Comparison of ENCODE assay signal across 13 cellular contexts in genomic region chr16:48583075-48584065, GRCh38. TPM values are rescaled to one million over a fixed set of nuclear protein-coding genes. Genes with fewer than 3 reads are reported as not detected.
A peak's percentile ranks its signal among the peaks of the same experiment; 100 is the strongest.
DNase-seq lines count a peak whose midpoint lies in the region; ATAC-seq, FAIRE-seq and TF ChIP-seq lines count a peak whose summit lies in the region.
"Had no signal": no experiment of that assay in that cellular context is flagged by ENCODE, and none has a peak within 500 bp of the region (broad histone marks: within the 10 kb centered on the region; RNA-seq: fewer than 3 reads in every experiment).

No MANE protein-coding gene starts in this region.

- no peak for ATAC-seq in stimulated activated naive B cell treated with anti-CD40 and anti-IgM and Interleukin-4, amounts not matched to agents 10 μg/mL and 1 μg/mL and 100 μg/mL, for 72 hours (replicated peaks)
- ATAC-seq in GM21619 (IDR thresholded peaks at IDR 0.05; ENCODE audit: unreplicated experiment) = no peak
- ATAC-seq in GM19035 (IDR thresholded peaks at IDR 0.05; ENCODE audit: unreplicated experiment) = no peak

- peaks cover 4% of the 10 kb centered on the region; the same call in 1 of the 2 replicates for H3K36me3 ChIP-seq in SJSA1

- no peak overlapping the region for H3K4me3 ChIP-seq in SJSA1
- no peak overlapping the region for H3K4me3 ChIP-seq in fibroblast of pulmonary artery (replicated peaks; ENCODE audit: low read depth, low read length)

- FAIRE-seq in GM12891 (lab: Jason Lieb, UNC) = no peak

- no peaks in the 10 kb centered on the region; the same call in 1 of the 2 replicates for H3K9me3 ChIP-seq in SJSA1 (replicated peaks)

- H3K9me3 Mint-ChIP-seq in activated naive CD8-positive, alpha-beta T cell (ENCODE audit: low read depth) = peaks cover 20% of the 10 kb centered on the region
- H3K9me3 Mint-ChIP-seq in activated naive CD8-positive, alpha-beta T cell treated with anti-CD3 and anti-CD28 coated beads for 36 hours = peaks cover 34% of the 10 kb centered on the region
- H3K9me3 Mint-ChIP-seq in stimulated activated naive B cell treated with anti-CD40 and anti-IgM and Interleukin-4, amounts not matched to agents 10 μg/mL and 1 μg/mL and 100 μg/mL, for 72 hours = peaks cover 14 to 26% of the 10 kb centered on the region in 2 donors

- H3K27me3 Mint-ChIP-seq in activated naive CD8-positive, alpha-beta T cell = no peaks in the 10 kb centered on the region
- no peaks in the 10 kb centered on the region for H3K27me3 Mint-ChIP-seq in activated naive CD8-positive, alpha-beta T cell treated with anti-CD3 and anti-CD28 coated beads for 36 hours
- H3K27me3 Mint-ChIP-seq in stimulated activated naive B cell treated with anti-CD40 and anti-IgM and Interleukin-4, amounts not matched to agents 10 μg/mL and 1 μg/mL and 100 μg/mL, for 72 hours = no peaks in the 10 kb centered on the region

- peaks cover 51% of the 10 kb centered on the region for H3K4me1 Mint-ChIP-seq in activated naive CD8-positive, alpha-beta T cell (ENCODE audit: low read depth)
- H3K4me1 Mint-ChIP-seq in activated naive CD8-positive, alpha-beta T cell treated with anti-CD3 and anti-CD28 coated beads for 36 hours = peaks cover 27% of the 10 kb centered on the region
- peaks cover 16 to 28% of the 10 kb centered on the region in 2 donors for H3K4me1 Mint-ChIP-seq in stimulated activated naive B cell treated with anti-CD40 and anti-IgM and Interleukin-4, amounts not matched to agents 10 μg/mL and 1 μg/mL and 100 μg/mL, for 72 hours

- H3K27ac ChIP-seq in SJSA1 = 0 out of 2 replicates have a peak overlapping the region, but pooled peaks have one; percentile 8

- H3K4me1 ChIP-seq in SJSA1 (replicated peaks) = 0 out of 2 replicates have a peak, but pooled peaks cover 7% of the 10 kb centered on the region

- DNase-seq in activated naive CD8-positive, alpha-beta T cell treated with anti-CD3 and anti-CD28 coated beads for 36 hours = no peak
- DNase-seq in SJSA1 (ENCODE audit: low read depth in 1 of 2, low spot score in 2 of 2) = peak in 1 of 2 experiments; percentile 19
- DNase-seq in fibroblast of pulmonary artery (ENCODE audit: low read depth) = peak; percentile 22
- no peak for DNase-seq in stimulated activated naive B cell treated with anti-CD40 and anti-IgM and Interleukin-4, amounts not matched to agents 10 μg/mL and 1 μg/mL and 100 μg/mL, for 72 hours
- no peak for DNase-seq in GM12891 (ENCODE audit: insufficient read length, low spot score)
- DNase-seq: activated naive CD4-positive, alpha-beta T cell; DMS53; midbrain; NCI-H1436 treated with DMSO at 0.1 percent for 48 hours; NCI-H524 treated with DMSO at 0.1 percent for 48 hours had no signal

- H3K27ac Mint-ChIP-seq in activated naive CD8-positive, alpha-beta T cell = peak overlapping the region; percentile 77
- no peak overlapping the region for H3K27ac Mint-ChIP-seq in activated naive CD8-positive, alpha-beta T cell treated with anti-CD3 and anti-CD28 coated beads for 36 hours
- H3K27ac Mint-ChIP-seq in stimulated activated naive B cell treated with anti-CD40 and anti-IgM and Interleukin-4, amounts not matched to agents 10 μg/mL and 1 μg/mL and 100 μg/mL, for 72 hours = peak overlapping the region; percentile 74

- TF ChIP-seq CTCF in fibroblast of pulmonary artery (IDR thresholded peaks at IDR 0.05; ENCODE audit: low read length, missing control alignments) = no peak

- no peak for TF ChIP-seq POLR2A in GM12891 (IDR thresholded peaks at IDR 0.05; ENCODE audit: low read depth, low read length)

- peaks cover 32% of the 10 kb centered on the region for H3K36me3 Mint-ChIP-seq in activated naive CD8-positive, alpha-beta T cell
- peaks cover 65% of the 10 kb centered on the region for H3K36me3 Mint-ChIP-seq in activated naive CD8-positive, alpha-beta T cell treated with anti-CD3 and anti-CD28 coated beads for 36 hours
- peaks cover 31 to 40% of the 10 kb centered on the region in 2 donors for H3K36me3 Mint-ChIP-seq in stimulated activated naive B cell treated with anti-CD40 and anti-IgM and Interleukin-4, amounts not matched to agents 10 μg/mL and 1 μg/mL and 100 μg/mL, for 72 hours

- no peaks in the 10 kb centered on the region for H3K27me3 ChIP-seq in SJSA1 (replicated peaks)

- no peak overlapping the region for H3K4me3 Mint-ChIP-seq in activated naive CD8-positive, alpha-beta T cell
- no peak overlapping the region for H3K4me3 Mint-ChIP-seq in activated naive CD8-positive, alpha-beta T cell treated with anti-CD3 and anti-CD28 coated beads for 36 hours
- H3K4me3 Mint-ChIP-seq in stimulated activated naive B cell treated with anti-CD40 and anti-IgM and Interleukin-4, amounts not matched to agents 10 μg/mL and 1 μg/mL and 100 μg/mL, for 72 hours = no peak overlapping the region

TF ChIP-seq in GM12891, 5 proteins besides CTCF, POLR2A, EP300 and RAD21:
- TF ChIP-seq PAX5 (IDR thresholded peaks at IDR 0.05; ENCODE audit: insufficient read depth, low read length, severe bottlenecking) (no peak), SPI1 (IDR thresholded peaks at IDR 0.05; ENCODE audit: low read depth, low read length) (no peak), TAF1 (IDR thresholded peaks at IDR 0.05; ENCODE audit: low read depth, low read length) (no peak), POLR2AphosphoS5 (IDR thresholded peaks at IDR 0.05; ENCODE audit: low read depth, low read length) (no peak), POU2F2 (IDR thresholded peaks at IDR 0.05; ENCODE audit: low read depth, low read length) (no peak)

RNA-seq across cellular contexts. Expression of gene N4BP1, which starts 26.6 kb away (rescaled TPM):
- total RNA-seq in activated naive CD8-positive, alpha-beta T cell treated with anti-CD3 and anti-CD28 coated beads for 36 hours = 10 to 100 TPM; 39.0 to 40.4 TPM
- 11.8 and 23.4 TPM in 2 replicates for total RNA-seq in SJSA1 (2014; rRNA removed; shearing (Covaris generic))
- 17.1 TPM for polyA plus RNA-seq in GM12891 (2012; ENCODE audit: low read depth, missing spikeins)
